8 cellular contexts compared by ENCODE assay signal in genomic region chr12:119668315-119668651, GRCh38. TPM values are rescaled to one million over a fixed set of nuclear protein-coding genes. Genes with fewer than 3 reads are reported as not detected.
DNase-seq lines count a peak whose midpoint lies in the region; ATAC-seq lines count a peak whose summit lies in the region.

No MANE protein-coding gene starts in this region.

- 1% methylated on average over 14 of the region's 14 CpGs for WGBS in thymus

- H3K9me3 ChIP-seq in adipocyte (ENCODE audit: control insufficient read depth, low read length) (no peaks in the 10 kb centered on the region), thymus (ENCODE audit: control insufficient read depth) (no peaks in the 10 kb centered on the region)

- no peak for DNase-seq in H7
- no peak for DNase-seq in adipocyte (ENCODE audit: low read depth)
- no peak for DNase-seq in left lobe of liver (ENCODE audit: low spot score)

- no peaks in the 10 kb centered on the region for H3K27me3 ChIP-seq in ACC112 (ENCODE audit: insufficient read depth, low read length)
- no peaks in the 10 kb centered on the region for H3K27me3 ChIP-seq in H7 (ENCODE audit: control insufficient read depth, insufficient read depth, low read length)
- no peaks in the 10 kb centered on the region for H3K27me3 ChIP-seq in adipocyte (replicated peaks; ENCODE audit: control insufficient read depth, insufficient read depth, low read length)
- H3K27me3 ChIP-seq in thymus (ENCODE audit: control insufficient read depth, insufficient read depth), result no peaks in the 10 kb centered on the region

- H3K4me1 ChIP-seq in ACC112 (ENCODE audit: control insufficient read depth, insufficient read depth, low read length, unreplicated experiment), result peaks cover 17% of the 10 kb centered on the region
- H3K4me1 ChIP-seq in adipocyte (ENCODE audit: control insufficient read depth, insufficient read depth, low read length), result peaks cover 21% of the 10 kb centered on the region
- H3K4me1 ChIP-seq in thymus (ENCODE audit: control insufficient read depth, insufficient read depth, low read length), result peaks cover 19% of the 10 kb centered on the region

- H3K27ac ChIP-seq in ACC112 (ENCODE audit: low read depth, low read length) (peak overlapping the region; percentile 35; the same call in 1 of the 2 replicates), thymus (ENCODE audit: low read depth) (peak overlapping the region; percentile 90)

- ATAC-seq in left lobe of liver, result peak; percentile 2
- ATAC-seq in HG03521 (IDR thresholded peaks at IDR 0.05; ENCODE audit: unreplicated experiment), result no peak
- ATAC-seq in HG03159 (IDR thresholded peaks at IDR 0.05; ENCODE audit: unreplicated experiment), result no peak
- no peak for ATAC-seq in HG02588 (IDR thresholded peaks at IDR 0.05; ENCODE audit: unreplicated experiment)

- H3K4me3 ChIP-seq in ACC112 (ENCODE audit: low read depth, low read length), result peak overlapping the region; percentile 91
- H3K4me3 ChIP-seq in H7 (ENCODE audit: insufficient read depth, low read depth, low read length), result peak overlapping the region; percentile 97
- peak overlapping the region; percentile 99 for H3K4me3 ChIP-seq in adipocyte (ENCODE audit: low read length)
- peak overlapping the region; percentile 66 for H3K4me3 ChIP-seq in thymus (ENCODE audit: low read length)

- H2AFZ ChIP-seq in ACC112 (ENCODE audit: low read length, unreplicated experiment), result peak overlapping the region; percentile 94

- peaks cover 31% of the 10 kb centered on the region for H3K79me2 ChIP-seq in ACC112 (ENCODE audit: control insufficient read depth, insufficient read depth, low read length, unreplicated experiment)

- peak overlapping the region; percentile 98 for H3K9ac ChIP-seq in adipocyte (ENCODE audit: low read length)

- peaks cover 4% of the 10 kb centered on the region; the same call in 1 of the 2 replicates for H3K36me3 ChIP-seq in ACC112 (ENCODE audit: insufficient read depth, low read length)
- H3K36me3 ChIP-seq in H7 (replicated peaks; ENCODE audit: control insufficient read depth, insufficient read depth, low read length), result peaks cover 8% of the 10 kb centered on the region
- H3K36me3 ChIP-seq in adipocyte (ENCODE audit: control insufficient read depth, insufficient read depth, low read length, severe bottlenecking), result peaks cover 25% of the 10 kb centered on the region
- peaks cover 11% of the 10 kb centered on the region for H3K36me3 ChIP-seq in thymus (ENCODE audit: control insufficient read depth, insufficient read depth)

RNA-seq across cellular contexts. Expression of gene PRKAB1, which starts 0.3 kb away (rescaled TPM):
- total RNA-seq in H7 (2014; rRNA removed; shearing (Covaris generic)), result 22.4 and 26.6 TPM in 2 replicates
- 13.0 TPM for total RNA-seq in left lobe of liver
- polyA plus RNA-seq in thymus, result 37.9 TPM
